ENCODE assay signal across 7 cellular contexts in the genomic region with DNA sequence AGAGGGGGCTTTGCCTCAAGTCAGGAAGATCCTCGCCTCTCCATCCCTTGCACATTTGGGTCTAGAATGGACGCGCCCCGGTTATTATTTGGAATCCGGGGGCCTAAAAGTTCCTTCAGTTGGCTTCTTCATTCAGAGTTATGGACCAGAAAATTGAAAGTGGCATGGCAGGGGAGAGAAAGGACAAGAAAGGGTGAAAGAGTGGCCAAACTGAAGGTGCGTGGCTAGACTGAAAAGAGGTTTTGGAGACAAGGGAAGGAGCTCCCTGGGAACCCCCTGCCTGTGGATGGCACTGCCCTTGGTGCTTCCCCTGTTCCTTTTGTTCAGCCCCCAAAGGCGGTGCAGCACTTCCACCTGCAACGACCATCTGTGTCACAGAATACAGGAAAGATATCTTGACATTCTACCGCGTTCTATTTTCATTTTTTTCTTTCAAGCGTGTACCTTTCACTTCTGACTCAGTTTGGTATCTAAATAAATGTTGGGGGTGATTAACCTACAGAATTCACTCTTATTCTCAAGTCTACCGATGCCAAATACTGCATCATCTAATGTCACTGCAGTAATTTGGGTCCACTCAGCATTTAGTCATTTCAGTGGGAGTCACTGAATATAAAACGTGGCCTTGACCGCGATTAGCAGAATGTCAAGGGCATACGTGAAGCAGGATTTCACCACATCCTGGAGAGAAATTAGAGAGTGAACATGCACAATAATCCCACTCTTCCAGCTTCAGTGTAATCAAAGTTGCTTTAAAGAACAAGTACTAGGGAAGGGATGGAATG.
A peak's percentile ranks its signal among the peaks of the same experiment; 100 is the strongest.
DNase-seq lines count a peak whose midpoint lies in the region; ATAC-seq and TF ChIP-seq lines count a peak whose summit lies in the region.

No MANE protein-coding gene starts in this region.

- in situ Hi-C loops in HAP-1 (cut with MboI; ENCODE audit: low sequenced_read_pairs), result no loop called here

- TF ChIP-seq CTCF in PC-3 (conservative IDR thresholded peaks at IDR 0.05; ENCODE audit: low read depth, low read length) (no peak), MCF 10A (IDR thresholded peaks at IDR 0.05; ENCODE audit: unreplicated experiment) (no peak), mesothelial cell of epicardium (IDR thresholded peaks at IDR 0.05; ENCODE audit: unreplicated experiment) (no peak), tibial artery (IDR thresholded peaks at IDR 0.05) (no peak)

- BruUV-seq in PC-3 (replicated peaks; lab: Mats Ljungman, UMichigan), result TSS peak; percentile 71
- BruUV-seq in MCF 10A (replicated peaks; lab: Mats Ljungman, UMichigan), result TSS peak; percentile 69

- H4K20me1 ChIP-seq in PC-3 (ENCODE audit: low read length), result peaks cover 11% of the 10 kb centered on the region

- peak overlapping the region; percentile 34 for H3K4me3 ChIP-seq in HAP-1
- H3K4me3 ChIP-seq in PC-3 (ENCODE audit: low read length), result peak overlapping the region; percentile 83
- H3K4me3 ChIP-seq in tibial artery, result peak overlapping the region; percentile 62 to 63

- H3K4me1 Mint-ChIP-seq in MCF 10A (ENCODE audit: insufficient read depth, unreplicated experiment), result peaks cover 38% of the 10 kb centered on the region
- H3K4me1 Mint-ChIP-seq in mesothelial cell of epicardium, result peaks cover 60% of the 10 kb centered on the region

- no peak for DNase-seq in HAP-1 (ENCODE audit: low spot score in 2 of 2)
- DNase-seq in PC-3, result peak; percentile 92
- peak; percentile 35 for DNase-seq in MCF 10A (ENCODE audit: unreplicated experiment)
- no peak for DNase-seq in mesothelial cell of epicardium (ENCODE audit: low spot score in 2 of 2, unreplicated experiment in 2 of 2)
- no peak for DNase-seq in tibial artery
- no peak for DNase-seq in cerebellum (ENCODE audit: low spot score)

- H3K27me3 Mint-ChIP-seq in MCF 10A (ENCODE audit: insufficient read depth, unreplicated experiment), result no peaks in the 10 kb centered on the region
- no peaks in the 10 kb centered on the region for H3K27me3 Mint-ChIP-seq in mesothelial cell of epicardium (ENCODE audit: low read depth)

- H3K27ac Mint-ChIP-seq in MCF 10A (ENCODE audit: low read depth, unreplicated experiment), result no peak overlapping the region
- peak overlapping the region; percentile 65 for H3K27ac Mint-ChIP-seq in mesothelial cell of epicardium

- H3K9me2 ChIP-seq in PC-3 (replicated peaks; ENCODE audit: low read length), result no peaks in the 10 kb centered on the region

- intact Hi-C loops in PC-3 (cut with micrococcal nuclease) (loop anchor here (1.0 kb wide), 1 partner anchor 161 kb away; no protein-coding TSS in a partner anchor), MCF 10A (cut with micrococcal nuclease) (loop anchor here (1.0 to 5.0 kb wide), 2 partner anchors 52 to 163 kb away; no protein-coding TSS in a partner anchor), tibial artery (cut with DNase I; ENCODE audit: low total_unique reads) (no loop called here)

- POLR2A ChIA-PET in PC-3 (lab: Charles Lee; ENCODE audit: unreplicated experiment), result no interaction called here
- POLR2A ChIA-PET in MCF 10A (lab: Yijun Ruan, JAX), result interaction anchor here (0.6 to 2.2 kb wide), 11 partner anchors 19 to 162 kb away, joined by 3 to 13 read pairs (median 3); partner anchors contain the start of gene ARHGAP32

- H3K36me3 ChIP-seq in HAP-1 (replicated peaks) (no peaks in the 10 kb centered on the region), PC-3 (ENCODE audit: low read depth, low read length) (no peaks in the 10 kb centered on the region), tibial artery (no peaks in the 10 kb centered on the region)

- H3K27me3 ChIP-seq in HAP-1 (ENCODE audit: low read depth), result no peaks in the 10 kb centered on the region
- H3K27me3 ChIP-seq in PC-3 (ENCODE audit: low read length), result no peaks in the 10 kb centered on the region
- no peaks in the 10 kb centered on the region for H3K27me3 ChIP-seq in tibial artery

- no peaks in the 10 kb centered on the region for H3F3A ChIP-seq in PC-3 (ENCODE audit: low read length, unreplicated experiment)

- CTCF ChIA-PET in PC-3 (lab: Charles Lee), result no interaction called here
- CTCF ChIA-PET in MCF 10A (lab: Yijun Ruan, JAX), result interaction anchor here (0.6 to 1.5 kb wide), 6 partner anchors 8 to 174 kb away, joined by 3 to 5 read pairs (median 4); no protein-coding TSS in a partner anchor

- peaks cover 7% of the 10 kb centered on the region for H3K4me1 ChIP-seq in HAP-1
- peaks cover 63% of the 10 kb centered on the region for H3K4me1 ChIP-seq in PC-3 (ENCODE audit: insufficient read depth, low read length)
- H3K4me1 ChIP-seq in tibial artery, result peaks cover 0 to 12% (median 5%) of the 10 kb centered on the region in 4 donors

- H3K27ac ChIP-seq in PC-3 (ENCODE audit: low read length) (peak overlapping the region; percentile 84), tibial artery (peak overlapping the region; percentile 53)

- H3K36me3 Mint-ChIP-seq in MCF 10A (ENCODE audit: insufficient read depth, unreplicated experiment) (no peaks in the 10 kb centered on the region), mesothelial cell of epicardium (no peaks in the 10 kb centered on the region)

- H3K4me3 Mint-ChIP-seq in MCF 10A (ENCODE audit: unreplicated experiment) (peak overlapping the region; percentile 80), mesothelial cell of epicardium (peak overlapping the region; percentile 77)

- peak overlapping the region; percentile 87 for H3K9ac ChIP-seq in PC-3 (ENCODE audit: low read length)

- ATAC-seq in PC-3, result peak; percentile 18
- no peak for ATAC-seq in GM21786 (IDR thresholded peaks at IDR 0.05; ENCODE audit: unreplicated experiment)

- no peaks in the 10 kb centered on the region for H3K9me3 ChIP-seq in HAP-1
- no peaks in the 10 kb centered on the region for H3K9me3 ChIP-seq in PC-3 (ENCODE audit: low read length)
- H3K9me3 ChIP-seq in tibial artery, result no peaks in the 10 kb centered on the region

- H2AFZ ChIP-seq in PC-3 (ENCODE audit: low read length), result peak overlapping the region; percentile 86

- H3K9me3 Mint-ChIP-seq in MCF 10A (ENCODE audit: unreplicated experiment), result no peaks in the 10 kb centered on the region
- H3K9me3 Mint-ChIP-seq in mesothelial cell of epicardium, result no peaks in the 10 kb centered on the region

- H3K79me2 ChIP-seq in PC-3 (ENCODE audit: low read length), result peaks cover 33% of the 10 kb centered on the region

- peak overlapping the region; percentile 99 for H3K4me2 ChIP-seq in PC-3 (ENCODE audit: low read length)

Comparison
In these comparisons a context has a peak if more than half of its experiments do, and no peak if none do; other contexts are left out.
1. DNase-seq: peak in PC-3 (single experiment) and MCF 10A (single experiment); none in HAP-1 (0 of 2), mesothelial cell of epicardium (0 of 2), tibial artery (0 of 2) and cerebellum (single experiment).
2. Peak in every context shown above with its lines, with median percentiles within 50 percentile points of each other: H3K4me3 ChIP-seq.